ENCODE assay signal across 21 cellular contexts in genomic region chr7:80785961-80786360, GRCh38.
A peak's percentile ranks its signal among the peaks of the same experiment; 100 is the strongest.
DNase-seq lines count a peak whose midpoint lies in the region; ATAC-seq and TF ChIP-seq lines count a peak whose summit lies in the region.
"Had no signal": no experiment of that assay in that cellular context is flagged by ENCODE, and none has a peak within 500 bp of the region (broad histone marks: within the 10 kb centered on the region; RNA-seq: fewer than 3 reads in every experiment).

No MANE protein-coding gene starts in this region.

- H3K9me3 ChIP-seq in SK-N-MC (ENCODE audit: low read depth, low read length) (no peaks in the 10 kb centered on the region), upper lobe of left lung (no peaks in the 10 kb centered on the region)
- H3K9me3 ChIP-seq: thoracic aorta had no signal

- DNase-seq in BJ (ENCODE audit: low read depth), result peak; percentile 60
- no peak for DNase-seq in SK-N-MC (ENCODE audit: low read depth, low spot score)
- DNase-seq in fibroblast of gingiva (ENCODE audit: low read depth), result peak; percentile 93
- no peak for DNase-seq in activated naive CD4-positive, alpha-beta T cell treated with Interleukin-2 at 50 U/mL for 16 hours
- DNase-seq in upper lobe of left lung, result no peak
- DNase-seq in stimulated activated naive CD8-positive, alpha-beta T cell treated with anti-CD3 and anti-CD28 coated beads, Interleukin-15, Interleukin-2, amounts not matched to agents 100 U/mL and 50 U/mL, for 24 hours, result no peak
- DNase-seq in ecto neural progenitor cell (ENCODE audit: low spot score), result no peak
- DNase-seq: activated CD4-positive, alpha-beta T cell treated with anti-CD3 and anti-CD28 coated beads, Interleukin-2, amount 10 ng/mL, durations not matched to agents 7 days and 5 days; CD8-positive, alpha-beta memory T cell; DMS153; effector memory CD8-positive, alpha-beta T cell; foreskin melanocyte; hippocampal formation; left ventricle myocardium superior; NCI-H446 treated with DMSO at 0.1 percent for 48 hours; stimulated activated CD4-positive, alpha-beta T cell treated with anti-CD3 and anti-CD28 coated beads, Interleukin-2, amount 100 ng/mL, for 24 hours had no signal

- CTCF ChIA-PET in BJ (lab: Yijun Ruan, JAX), result no interaction called here

- 94 to 96% methylated on average over 3 of the region's 3 CpGs for WGBS in upper lobe of left lung, 2 donors

- peak overlapping the region; percentile 73 for H3K27ac ChIP-seq in SK-N-MC
- peak overlapping the region; percentile 12 for H3K27ac ChIP-seq in rectal smooth muscle tissue (ENCODE audit: low read depth, low read length)
- no peak overlapping the region for H3K27ac ChIP-seq in upper lobe of left lung
- H3K27ac ChIP-seq: thoracic aorta, VCaP had no signal

- POLR2A ChIA-PET in BJ (lab: Charles Lee), result no interaction called here

- TF ChIP-seq CTCF in BJ (IDR thresholded peaks at IDR 0.05; ENCODE audit: insufficient read depth, low read depth, low read length) (no peak), upper lobe of left lung (IDR thresholded peaks at IDR 0.05) (no peak)

- no peak overlapping the region for H3K4me3 ChIP-seq in BJ (ENCODE audit: low read depth, low read length)
- H3K4me3 ChIP-seq in SK-N-MC, result no peak overlapping the region
- no peak overlapping the region for H3K4me3 ChIP-seq in rectal smooth muscle tissue (ENCODE audit: low read length)
- no peak overlapping the region for H3K4me3 ChIP-seq in upper lobe of left lung
- H3K4me3 ChIP-seq: GM23338, thoracic aorta had no signal

- no peaks in the 10 kb centered on the region for H3K27me3 ChIP-seq in BJ (ENCODE audit: control insufficient read depth, insufficient read depth, low read length)
- no peaks in the 10 kb centered on the region for H3K27me3 ChIP-seq in rectal smooth muscle tissue (ENCODE audit: control insufficient read depth, insufficient read depth, low read length)
- no peaks in the 10 kb centered on the region for H3K27me3 ChIP-seq in upper lobe of left lung

- H3K9ac ChIP-seq in SK-N-MC (ENCODE audit: insufficient read length), result no peak overlapping the region
- H3K9ac ChIP-seq in rectal smooth muscle tissue (ENCODE audit: low read length), result no peak overlapping the region

- no peak for ATAC-seq in upper lobe of left lung (ENCODE audit: low FRiP score in 2 of 2)
- no peak for ATAC-seq in stimulated activated naive CD8-positive, alpha-beta T cell treated with anti-CD3 and anti-CD28 coated beads, Interleukin-15, Interleukin-2, amounts not matched to agents 100 U/mL and 50 U/mL, for 24 hours
- ATAC-seq: effector memory CD8-positive, alpha-beta T cell; GM23338; left ventricle myocardium superior; stimulated activated effector memory CD8-positive, alpha-beta T cell treated with anti-CD3 and anti-CD28 coated beads, Interleukin-12 subunit alpha, Interleukin-12 subunit beta, amount 100 ng/mL, for 72 hours had no signal

- no peak for TF ChIP-seq POLR2A in upper lobe of left lung (IDR thresholded peaks at IDR 0.05)

- H3K4me1 ChIP-seq in rectal smooth muscle tissue (ENCODE audit: control insufficient read depth, insufficient read depth, low read length) (peaks cover 38% of the 10 kb centered on the region), upper lobe of left lung (peaks cover 5 to 17% (median 12%) of the 10 kb centered on the region in 4 donors)

- H3K36me3 ChIP-seq in BJ (ENCODE audit: control insufficient read depth, insufficient read depth, low read length) (peaks cover 1% of the 10 kb centered on the region), SK-N-MC (ENCODE audit: insufficient read depth, low read length) (peaks cover 11% of the 10 kb centered on the region; the same call in 1 of the 2 replicates), rectal smooth muscle tissue (ENCODE audit: control insufficient read depth, insufficient read depth, low read length) (no peaks in the 10 kb centered on the region), upper lobe of left lung (no peaks in the 10 kb centered on the region)
- H3K36me3 ChIP-seq: thoracic aorta had no signal

- TF ChIP-seq EP300 in upper lobe of left lung (IDR thresholded peaks at IDR 0.05), result no peak

Comparison
In these comparisons a context has a peak if more than half of its experiments do, and no peak if none do; other contexts are left out.
1. DNase-seq: peak in BJ (single experiment) and fibroblast of gingiva (single experiment); none in SK-N-MC (single experiment), activated naive CD4-positive, alpha-beta T cell treated with Interleukin-2 at 50 U/mL for 16 hours (single experiment), upper lobe of left lung (0 of 2), stimulated activated naive CD8-positive, alpha-beta T cell treated with anti-CD3 and anti-CD28 coated beads, Interleukin-15, Interleukin-2, amounts not matched to agents 100 U/mL and 50 U/mL, for 24 hours (single experiment) and ecto neural progenitor cell (single experiment).
2. H3K27ac ChIP-seq: peak in SK-N-MC (single experiment) and rectal smooth muscle tissue (single experiment); none in upper lobe of left lung (0 of 4).